ENCODE assay signal across 28 cellular contexts in the genomic region with DNA sequence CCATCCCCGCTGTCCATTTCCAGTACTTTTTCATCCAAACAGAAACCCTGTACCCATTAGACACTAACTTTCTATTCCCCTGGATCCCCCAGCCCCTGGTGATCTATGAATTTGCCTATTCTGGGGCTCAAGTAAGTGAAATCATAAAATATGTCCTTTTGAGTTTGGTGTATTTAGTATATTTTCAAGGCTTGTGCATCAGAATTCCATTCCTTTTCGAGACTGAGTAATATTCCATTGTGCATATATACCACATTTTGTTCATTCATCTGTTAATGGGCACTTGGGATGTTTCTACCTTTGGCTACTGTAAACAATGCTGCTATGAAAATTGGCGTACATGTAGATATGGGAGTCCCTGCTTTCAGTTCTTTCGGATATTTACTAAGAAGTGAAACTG.
"Had no signal": no experiment of that assay in that cellular context is flagged by ENCODE, and none has a peak within 500 bp of the region (broad histone marks: within the 10 kb centered on the region; RNA-seq: fewer than 3 reads in every experiment).

No MANE protein-coding gene starts in this region.

- H3K4me3 ChIP-seq: adrenal gland, body of pancreas had no signal

- ATAC-seq: activated naive CD8-positive, alpha-beta T cell treated with anti-CD3 and anti-CD28 coated beads, Interleukin-2, amount 50 U/mL, for 24 hours; activated T-cell treated with anti-CD3 and anti-CD28 coated beads, Interleukin-2, amount 50 U/mL, for 72 hours; body of pancreas; esophagus mucosa had no signal

- DNase-seq: activated CD4-positive, alpha-beta memory T cell treated with anti-CD3 and anti-CD28 coated beads, Interleukin-2, amount 10 ng/mL, durations not matched to agents 7 days and 5 days; activated CD4-positive, alpha-beta T cell treated with anti-CD3 and anti-CD28 coated beads for 1 hour; activated CD4-positive, alpha-beta T cell treated with anti-CD3 and anti-CD28 coated beads for 4 hours; activated CD4-positive, alpha-beta T cell treated with anti-CD3 and anti-CD28 coated beads, Interleukin-2, amount 10 ng/mL, durations not matched to agents 7 days and 5 days; activated CD4-positive, alpha-beta T cell treated with anti-CD3 and anti-CD28 coated beads, Interleukin-2, amount 50 U/mL, for 4 hours; activated CD4-positive, CD25-positive, alpha-beta regulatory T cell; activated CD8-positive, alpha-beta memory T cell treated with anti-CD3 and anti-CD28 coated beads, Interleukin-2, amount 50 U/mL, for 48 hours; activated gamma-delta T cell treated with Interleukin-2 at 50 U/mL for 16 hours; activated naive CD4-positive, alpha-beta T cell treated with Interleukin-2 at 50 U/mL for 16 hours; activated naive CD8-positive, alpha-beta T cell treated with anti-CD3 and anti-CD28 coated beads for 36 hours; activated naive CD8-positive, alpha-beta T cell treated with anti-CD3 and anti-CD28 coated beads, Interleukin-2, amount 50 U/mL, for 24 hours; activated T-cell treated with anti-CD3 and anti-CD28 coated beads for 4 hours; activated T-cell treated with anti-CD3 and anti-CD28 coated beads, Interleukin-2, amount 50 U/mL, for 24 hours; activated T-cell treated with anti-CD3 and anti-CD28 coated beads, Interleukin-2, amount 50 U/mL, for 72 hours; adrenal gland; amygdala; aorta; body of pancreas; caudate nucleus; cortex of kidney; effector CD8-positive, alpha-beta T cell; foreskin fibroblast; head of caudate nucleus; hippocampal formation; T-helper 2 cell had no signal

- H3K27me3 ChIP-seq: adrenal gland, body of pancreas had no signal

- FAIRE-seq: colon, frontal cortex had no signal

- H3K36me3 ChIP-seq: adrenal gland had no signal

- H3K9me3 ChIP-seq: adrenal gland, body of pancreas had no signal

- H3K27ac ChIP-seq: adrenal gland, body of pancreas had no signal
